Comparison of ENCODE assay signal across 7 cellular contexts in genomic region chr16:30977502-30977901, GRCh38. TPM values are rescaled to one million over a fixed set of nuclear protein-coding genes. Genes with fewer than 3 reads are reported as not detected.
DNase-seq lines count a peak whose midpoint lies in the region; ATAC-seq and TF ChIP-seq lines count a peak whose summit lies in the region.
"Had no signal": no experiment of that assay in that cellular context is flagged by ENCODE, and none has a peak within 500 bp of the region (broad histone marks: within the 10 kb centered on the region; RNA-seq: fewer than 3 reads in every experiment).

No MANE protein-coding gene starts in this region.

- ATAC-seq in GM21576 (IDR thresholded peaks at IDR 0.05; ENCODE audit: unreplicated experiment) (no peak), HG03095 (IDR thresholded peaks at IDR 0.05; ENCODE audit: unreplicated experiment) (no peak)

- H3K27me3 ChIP-seq in BJ (ENCODE audit: control insufficient read depth, insufficient read depth, low read length) (no peaks in the 10 kb centered on the region), Karpas-422 (ENCODE audit: low read length) (no peaks in the 10 kb centered on the region)

- POLR2A ChIA-PET in BJ (lab: Charles Lee) = no interaction called here

- DNase-seq in BJ (ENCODE audit: low read depth) (no peak), Karpas-422 (peak; percentile 66), epithelial cell of esophagus (ENCODE audit: low read depth) (no peak), NCI-H2227 (lab: John Stamatoyannopoulos, UW; ENCODE audit: unreplicated experiment) (no peak)
- DNase-seq: activated naive CD4-positive, alpha-beta T cell treated with anti-CD3 and anti-CD28 coated beads for 36 hours had no signal

- no peak overlapping the region for H3K4me3 ChIP-seq in BJ (ENCODE audit: low read depth, low read length)
- H3K4me3 ChIP-seq in Karpas-422 (ENCODE audit: low read length) = no peak overlapping the region
- H3K4me3 ChIP-seq in epithelial cell of esophagus (ENCODE audit: low read length) = no peak overlapping the region

- no peaks in the 10 kb centered on the region for H3K9me3 ChIP-seq in Karpas-422 (ENCODE audit: low read length)

- no peaks in the 10 kb centered on the region for H3K9me2 ChIP-seq in Karpas-422 (replicated peaks; ENCODE audit: insufficient read depth, low read length)

- H2AFZ ChIP-seq in Karpas-422 (ENCODE audit: low read length) = no peak overlapping the region

- H4K20me1 ChIP-seq in Karpas-422 (ENCODE audit: insufficient read depth, low read depth, low read length) = 0 out of 2 replicates have a peak, but pooled peaks cover 4% of the 10 kb centered on the region

- TF ChIP-seq CTCF in BJ (IDR thresholded peaks at IDR 0.05; ENCODE audit: insufficient read depth, low read depth, low read length) (peak; percentile 38; the same call in 1 of the 2 replicates), epithelial cell of esophagus (IDR thresholded peaks at IDR 0.05; ENCODE audit: insufficient read depth, low read depth, low read length, missing control alignments) (peak; percentile 14)

- no peak overlapping the region for H3K27ac ChIP-seq in Karpas-422 (ENCODE audit: low read length)

- no peak overlapping the region for H3K9ac ChIP-seq in Karpas-422 (ENCODE audit: low read length)

- H3K79me2 ChIP-seq in Karpas-422 (ENCODE audit: low read length) = no peaks in the 10 kb centered on the region

- H3K4me1 ChIP-seq in Karpas-422 (ENCODE audit: low read length) = no peaks in the 10 kb centered on the region

- H3K36me3 ChIP-seq in BJ (ENCODE audit: control insufficient read depth, insufficient read depth, low read length) (peaks cover 46% of the 10 kb centered on the region), Karpas-422 (ENCODE audit: insufficient read depth, low read length) (peaks cover 9% of the 10 kb centered on the region)

- H3K4me2 ChIP-seq in Karpas-422 (ENCODE audit: low read depth, low read length, poor library complexity, severe bottlenecking) = no peak overlapping the region

- CTCF ChIA-PET in BJ (lab: Yijun Ruan, JAX) = interaction anchor here (0.8 to 1.7 kb wide), 5 partner anchors 8 to 136 kb away, joined by 3 to 4 read pairs (median 3); partner anchors contain the start of gene VKORC1

RNA-seq across cellular contexts. Expression of gene HSD3B7, which starts 7.5 kb away (rescaled TPM):
- polyA plus RNA-seq in BJ (2011; rRNA removed) = 15.4 and 25.0 TPM in 2 replicates
- 9.3 and 13.1 TPM in 2 replicates for polyA minus RNA-seq in BJ (2011; rRNA and poly(A)+ RNA removed)
- 0.65 and 2.7 TPM in 2 replicates for total RNA-seq in Karpas-422 (2014; rRNA removed; shearing (Covaris generic); ENCODE audit: low replicate concordance)

RNA-seq across cellular contexts. Expression of gene SETD1A, which starts 19.9 kb away (rescaled TPM):
- 0.96 and 1.4 TPM in 2 replicates for polyA plus RNA-seq in BJ (2011; rRNA removed)
- polyA minus RNA-seq in BJ (2011; rRNA and poly(A)+ RNA removed) = 3.1 TPM in 2 replicates
- total RNA-seq in Karpas-422 (2014; rRNA removed; shearing (Covaris generic); ENCODE audit: low replicate concordance) = 3.8 and 4.3 TPM in 2 replicates

RNA-seq across cellular contexts. Expression of gene ORAI3, which starts 28.6 kb away (rescaled TPM):
- 25.6 and 37.1 TPM in 2 replicates for polyA plus RNA-seq in BJ (2011; rRNA removed)
- polyA minus RNA-seq in BJ (2011; rRNA and poly(A)+ RNA removed) = 22.4 and 25.4 TPM in 2 replicates
- 34.0 and 60.7 TPM in 2 replicates for total RNA-seq in Karpas-422 (2014; rRNA removed; shearing (Covaris generic); ENCODE audit: low replicate concordance)

RNA-seq across cellular contexts. Expression of gene STX1B, which starts 32.9 kb away (rescaled TPM):
- polyA plus RNA-seq in BJ (2011; rRNA removed) = 1.5 and 1.6 TPM in 2 replicates
- polyA minus RNA-seq in BJ (2011; rRNA and poly(A)+ RNA removed) = 1.6 and 1.7 TPM in 2 replicates
- total RNA-seq in Karpas-422 (2014; rRNA removed; shearing (Covaris generic); ENCODE audit: low replicate concordance) = 0.07 and 0.11 TPM in 2 replicates

RNA-seq across cellular contexts. Expression of gene FBXL19, which starts 54.1 kb away (rescaled TPM):
- 5.9 and 7.6 TPM in 2 replicates for polyA plus RNA-seq in BJ (2011; rRNA removed)
- polyA minus RNA-seq in BJ (2011; rRNA and poly(A)+ RNA removed) = 5.5 and 7.6 TPM in 2 replicates
- total RNA-seq in Karpas-422 (2014; rRNA removed; shearing (Covaris generic); ENCODE audit: low replicate concordance) = 24.5 and 59.5 TPM in 2 replicates
